Comparison of ENCODE assay signal across 1 cellular context in the genomic region with DNA sequence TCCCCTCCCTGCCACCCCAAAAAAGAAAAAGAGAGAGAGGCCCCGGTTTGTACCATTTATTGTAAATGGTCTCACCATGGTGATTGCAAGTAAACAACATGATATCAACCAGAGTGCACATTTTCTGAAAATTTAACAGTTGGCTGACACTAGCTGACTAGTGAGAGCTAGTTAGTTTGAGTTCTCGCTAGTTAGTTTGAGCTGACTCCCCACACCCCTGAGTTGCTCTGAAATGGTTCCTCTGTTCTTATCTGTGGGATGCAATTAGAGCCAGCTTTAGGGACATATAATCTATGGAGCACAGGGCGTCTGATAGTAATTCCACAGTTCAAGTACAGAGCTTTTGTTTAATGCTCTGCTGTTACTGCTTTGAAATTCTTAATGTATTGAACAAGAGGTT.
TF ChIP-seq lines count a peak whose summit lies in the region.

No MANE protein-coding gene starts in this region.

TF ChIP-seq in K562, 482 proteins besides CTCF, POLR2A, EP300 and RAD21:
- peak; percentile 25; the same call in 1 of the 2 replicates for TF ChIP-seq RFX1 (IDR thresholded peaks at IDR 0.05)
- TF ChIP-seq ATF7 (IDR thresholded peaks at IDR 0.05): peak; percentile 74
- no peak for TF ChIP-seq NR1H2 (CRISPR knock-in tag; IDR thresholded peaks at IDR 0.05)
- TF ChIP-seq CBFA2T2 (conservative IDR thresholded peaks at IDR 0.05): peak; percentile 44
- peak; percentile 69 for TF ChIP-seq CBFA2T3 (IDR thresholded peaks at IDR 0.05)
- TF ChIP-seq, protein P1, sequence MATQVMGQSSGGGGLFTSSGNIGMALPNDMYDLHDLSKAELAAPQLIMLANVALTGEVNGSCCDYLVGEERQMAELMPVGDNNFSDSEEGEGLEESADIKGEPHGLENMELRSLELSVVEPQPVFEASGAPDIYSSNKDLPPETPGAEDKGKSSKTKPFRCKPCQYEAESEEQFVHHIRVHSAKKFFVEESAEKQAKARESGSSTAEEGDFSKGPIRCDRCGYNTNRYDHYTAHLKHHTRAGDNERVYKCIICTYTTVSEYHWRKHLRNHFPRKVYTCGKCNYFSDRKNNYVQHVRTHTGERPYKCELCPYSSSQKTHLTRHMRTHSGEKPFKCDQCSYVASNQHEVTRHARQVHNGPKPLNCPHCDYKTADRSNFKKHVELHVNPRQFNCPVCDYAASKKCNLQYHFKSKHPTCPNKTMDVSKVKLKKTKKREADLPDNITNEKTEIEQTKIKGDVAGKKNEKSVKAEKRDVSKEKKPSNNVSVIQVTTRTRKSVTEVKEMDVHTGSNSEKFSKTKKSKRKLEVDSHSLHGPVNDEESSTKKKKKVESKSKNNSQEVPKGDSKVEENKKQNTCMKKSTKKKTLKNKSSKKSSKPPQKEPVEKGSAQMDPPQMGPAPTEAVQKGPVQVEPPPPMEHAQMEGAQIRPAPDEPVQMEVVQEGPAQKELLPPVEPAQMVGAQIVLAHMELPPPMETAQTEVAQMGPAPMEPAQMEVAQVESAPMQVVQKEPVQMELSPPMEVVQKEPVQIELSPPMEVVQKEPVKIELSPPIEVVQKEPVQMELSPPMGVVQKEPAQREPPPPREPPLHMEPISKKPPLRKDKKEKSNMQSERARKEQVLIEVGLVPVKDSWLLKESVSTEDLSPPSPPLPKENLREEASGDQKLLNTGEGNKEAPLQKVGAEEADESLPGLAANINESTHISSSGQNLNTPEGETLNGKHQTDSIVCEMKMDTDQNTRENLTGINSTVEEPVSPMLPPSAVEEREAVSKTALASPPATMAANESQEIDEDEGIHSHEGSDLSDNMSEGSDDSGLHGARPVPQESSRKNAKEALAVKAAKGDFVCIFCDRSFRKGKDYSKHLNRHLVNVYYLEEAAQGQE (CRISPR knock-in tag; IDR thresholded peaks at IDR 0.05; ENCODE audit: low read depth): no peak
- TF ChIP-seq, protein P2, sequence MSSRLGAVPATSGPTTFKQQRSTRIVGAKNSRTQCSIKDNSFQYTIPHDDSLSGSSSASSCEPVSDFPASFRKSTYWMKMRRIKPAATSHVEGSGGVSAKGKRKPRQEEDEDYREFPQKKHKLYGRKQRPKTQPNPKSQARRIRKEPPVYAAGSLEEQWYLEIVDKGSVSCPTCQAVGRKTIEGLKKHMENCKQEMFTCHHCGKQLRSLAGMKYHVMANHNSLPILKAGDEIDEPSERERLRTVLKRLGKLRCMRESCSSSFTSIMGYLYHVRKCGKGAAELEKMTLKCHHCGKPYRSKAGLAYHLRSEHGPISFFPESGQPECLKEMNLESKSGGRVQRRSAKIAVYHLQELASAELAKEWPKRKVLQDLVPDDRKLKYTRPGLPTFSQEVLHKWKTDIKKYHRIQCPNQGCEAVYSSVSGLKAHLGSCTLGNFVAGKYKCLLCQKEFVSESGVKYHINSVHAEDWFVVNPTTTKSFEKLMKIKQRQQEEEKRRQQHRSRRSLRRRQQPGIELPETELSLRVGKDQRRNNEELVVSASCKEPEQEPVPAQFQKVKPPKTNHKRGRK (tag; IDR thresholded peaks at IDR 0.05): no peak
- peak in 1 of 2 experiments; percentile 70; a peak in 1 of 4 replicates for TF ChIP-seq NONO (IDR thresholded peaks at IDR 0.05; ENCODE audit: low read depth in 2 of 2, low read length in 1 of 2)
- TF ChIP-seq, protein P3, sequence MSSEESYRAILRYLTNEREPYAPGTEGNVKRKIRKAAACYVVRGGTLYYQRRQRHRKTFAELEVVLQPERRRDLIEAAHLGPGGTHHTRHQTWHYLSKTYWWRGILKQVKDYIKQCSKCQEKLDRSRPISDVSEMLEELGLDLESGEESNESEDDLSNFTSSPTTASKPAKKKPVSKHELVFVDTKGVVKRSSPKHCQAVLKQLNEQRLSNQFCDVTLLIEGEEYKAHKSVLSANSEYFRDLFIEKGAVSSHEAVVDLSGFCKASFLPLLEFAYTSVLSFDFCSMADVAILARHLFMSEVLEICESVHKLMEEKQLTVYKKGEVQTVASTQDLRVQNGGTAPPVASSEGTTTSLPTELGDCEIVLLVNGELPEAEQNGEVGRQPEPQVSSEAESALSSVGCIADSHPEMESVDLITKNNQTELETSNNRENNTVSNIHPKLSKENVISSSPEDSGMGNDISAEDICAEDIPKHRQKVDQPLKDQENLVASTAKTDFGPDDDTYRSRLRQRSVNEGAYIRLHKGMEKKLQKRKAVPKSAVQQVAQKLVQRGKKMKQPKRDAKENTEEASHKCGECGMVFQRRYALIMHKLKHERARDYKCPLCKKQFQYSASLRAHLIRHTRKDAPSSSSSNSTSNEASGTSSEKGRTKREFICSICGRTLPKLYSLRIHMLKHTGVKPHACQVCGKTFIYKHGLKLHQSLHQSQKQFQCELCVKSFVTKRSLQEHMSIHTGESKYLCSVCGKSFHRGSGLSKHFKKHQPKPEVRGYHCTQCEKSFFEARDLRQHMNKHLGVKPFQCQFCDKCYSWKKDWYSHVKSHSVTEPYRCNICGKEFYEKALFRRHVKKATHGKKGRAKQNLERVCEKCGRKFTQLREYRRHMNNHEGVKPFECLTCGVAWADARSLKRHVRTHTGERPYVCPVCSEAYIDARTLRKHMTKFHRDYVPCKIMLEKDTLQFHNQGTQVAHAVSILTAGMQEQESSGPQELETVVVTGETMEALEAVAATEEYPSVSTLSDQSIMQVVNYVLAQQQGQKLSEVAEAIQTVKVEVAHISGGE (CRISPR knock-in tag; IDR thresholded peaks at IDR 0.05): peak in 1 of 3 experiments; percentile 55; a peak in 1 of 6 replicates
- TF ChIP-seq TEAD4 (IDR thresholded peaks at IDR 0.05; ENCODE audit: low read length): peak; percentile 42; the same call in 1 of the 2 replicates
- no peak for TF ChIP-seq TEAD4 (CRISPR knock-in tag; IDR thresholded peaks at IDR 0.05; ENCODE audit: borderline replicate concordance)
- TF ChIP-seq, protein P4, sequence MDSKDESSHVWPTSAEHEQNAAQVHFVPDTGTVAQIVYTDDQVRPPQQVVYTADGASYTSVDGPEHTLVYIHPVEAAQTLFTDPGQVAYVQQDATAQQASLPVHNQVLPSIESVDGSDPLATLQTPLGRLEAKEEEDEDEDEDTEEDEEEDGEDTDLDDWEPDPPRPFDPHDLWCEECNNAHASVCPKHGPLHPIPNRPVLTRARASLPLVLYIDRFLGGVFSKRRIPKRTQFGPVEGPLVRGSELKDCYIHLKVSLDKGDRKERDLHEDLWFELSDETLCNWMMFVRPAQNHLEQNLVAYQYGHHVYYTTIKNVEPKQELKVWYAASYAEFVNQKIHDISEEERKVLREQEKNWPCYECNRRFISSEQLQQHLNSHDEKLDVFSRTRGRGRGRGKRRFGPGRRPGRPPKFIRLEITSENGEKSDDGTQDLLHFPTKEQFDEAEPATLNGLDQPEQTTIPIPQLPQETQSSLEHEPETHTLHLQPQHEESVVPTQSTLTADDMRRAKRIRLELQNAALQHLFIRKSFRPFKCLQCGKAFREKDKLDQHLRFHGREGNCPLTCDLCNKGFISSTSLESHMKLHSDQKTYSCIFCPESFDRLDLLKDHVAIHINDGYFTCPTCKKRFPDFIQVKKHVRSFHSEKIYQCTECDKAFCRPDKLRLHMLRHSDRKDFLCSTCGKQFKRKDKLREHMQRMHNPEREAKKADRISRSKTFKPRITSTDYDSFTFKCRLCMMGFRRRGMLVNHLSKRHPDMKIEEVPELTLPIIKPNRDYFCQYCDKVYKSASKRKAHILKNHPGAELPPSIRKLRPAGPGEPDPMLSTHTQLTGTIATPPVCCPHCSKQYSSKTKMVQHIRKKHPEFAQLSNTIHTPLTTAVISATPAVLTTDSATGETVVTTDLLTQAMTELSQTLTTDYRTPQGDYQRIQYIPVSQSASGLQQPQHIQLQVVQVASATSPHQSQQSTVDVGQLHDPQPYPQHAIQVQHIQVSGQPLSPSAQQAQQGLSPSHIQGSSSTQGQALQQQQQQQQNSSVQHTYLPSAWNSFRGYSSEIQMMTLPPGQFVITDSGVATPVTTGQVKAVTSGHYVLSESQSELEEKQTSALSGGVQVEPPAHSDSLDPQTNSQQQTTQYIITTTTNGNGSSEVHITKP (IDR thresholded peaks at IDR 0.05; ENCODE audit: partially characterized antibody): peak; percentile 98
- peak; percentile 78 for TF ChIP-seq TCF3 (CRISPR knock-in tag; IDR thresholded peaks at IDR 0.05)
- peak; percentile 42; the same call in 1 of the 2 replicates for TF ChIP-seq DPF2 (IDR thresholded peaks at IDR 0.05)
- TF ChIP-seq, protein P5, sequence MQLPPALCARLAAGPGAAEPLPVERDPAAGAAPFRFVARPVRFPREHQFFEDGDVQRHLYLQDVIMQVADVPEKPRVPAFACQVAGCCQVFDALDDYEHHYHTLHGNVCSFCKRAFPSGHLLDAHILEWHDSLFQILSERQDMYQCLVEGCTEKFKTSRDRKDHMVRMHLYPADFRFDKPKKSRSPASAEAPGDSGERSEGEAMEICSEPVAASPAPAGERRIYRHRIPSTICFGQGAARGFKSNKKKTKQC (CRISPR knock-in tag; IDR thresholded peaks at IDR 0.05): no peak
- 0 out of 2 replicates have a peak, but pooled peaks have one; percentile 29 for TF ChIP-seq FOXJ2 (tag; IDR thresholded peaks at IDR 0.05)
- TF ChIP-seq ARID1B (IDR thresholded peaks at IDR 0.05): peak; percentile 67
- peak; percentile 52 for TF ChIP-seq TAL1 (IDR thresholded peaks at IDR 0.05)
- peak in 1 of 2 experiments; percentile 83; a peak in 2 of 4 replicates for TF ChIP-seq FOXK2 (conservative IDR thresholded peaks at IDR 0.05 in 1 of 2, IDR thresholded peaks at IDR 0.05 in 1 of 2; ENCODE audit: low read depth in 2 of 2)
- TF ChIP-seq ZC3H4 (CRISPR knock-in tag; IDR thresholded peaks at IDR 0.05; ENCODE audit: borderline replicate concordance): no peak
- peak; percentile 41; the same call in 1 of the 2 replicates for TF ChIP-seq NCOR1 (IDR thresholded peaks at IDR 0.05)
- no peak for TF ChIP-seq GTF2A2 (tag; IDR thresholded peaks at IDR 0.05)
- TF ChIP-seq, protein P6, sequence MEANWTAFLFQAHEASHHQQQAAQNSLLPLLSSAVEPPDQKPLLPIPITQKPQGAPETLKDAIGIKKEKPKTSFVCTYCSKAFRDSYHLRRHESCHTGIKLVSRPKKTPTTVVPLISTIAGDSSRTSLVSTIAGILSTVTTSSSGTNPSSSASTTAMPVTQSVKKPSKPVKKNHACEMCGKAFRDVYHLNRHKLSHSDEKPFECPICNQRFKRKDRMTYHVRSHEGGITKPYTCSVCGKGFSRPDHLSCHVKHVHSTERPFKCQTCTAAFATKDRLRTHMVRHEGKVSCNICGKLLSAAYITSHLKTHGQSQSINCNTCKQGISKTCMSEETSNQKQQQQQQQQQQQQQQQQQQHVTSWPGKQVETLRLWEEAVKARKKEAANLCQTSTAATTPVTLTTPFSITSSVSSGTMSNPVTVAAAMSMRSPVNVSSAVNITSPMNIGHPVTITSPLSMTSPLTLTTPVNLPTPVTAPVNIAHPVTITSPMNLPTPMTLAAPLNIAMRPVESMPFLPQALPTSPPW (CRISPR knock-in tag; IDR thresholded peaks at IDR 0.05): 0 out of 2 replicates have a peak, but pooled peaks have one; percentile 12
- TF ChIP-seq, protein P7, sequence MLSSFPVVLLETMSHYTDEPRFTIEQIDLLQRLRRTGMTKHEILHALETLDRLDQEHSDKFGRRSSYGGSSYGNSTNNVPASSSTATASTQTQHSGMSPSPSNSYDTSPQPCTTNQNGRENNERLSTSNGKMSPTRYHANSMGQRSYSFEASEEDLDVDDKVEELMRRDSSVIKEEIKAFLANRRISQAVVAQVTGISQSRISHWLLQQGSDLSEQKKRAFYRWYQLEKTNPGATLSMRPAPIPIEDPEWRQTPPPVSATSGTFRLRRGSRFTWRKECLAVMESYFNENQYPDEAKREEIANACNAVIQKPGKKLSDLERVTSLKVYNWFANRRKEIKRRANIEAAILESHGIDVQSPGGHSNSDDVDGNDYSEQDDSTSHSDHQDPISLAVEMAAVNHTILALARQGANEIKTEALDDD (IDR thresholded peaks at IDR 0.05): peak; percentile 99
